9 cellular contexts compared by ENCODE assay signal in the genomic region with DNA sequence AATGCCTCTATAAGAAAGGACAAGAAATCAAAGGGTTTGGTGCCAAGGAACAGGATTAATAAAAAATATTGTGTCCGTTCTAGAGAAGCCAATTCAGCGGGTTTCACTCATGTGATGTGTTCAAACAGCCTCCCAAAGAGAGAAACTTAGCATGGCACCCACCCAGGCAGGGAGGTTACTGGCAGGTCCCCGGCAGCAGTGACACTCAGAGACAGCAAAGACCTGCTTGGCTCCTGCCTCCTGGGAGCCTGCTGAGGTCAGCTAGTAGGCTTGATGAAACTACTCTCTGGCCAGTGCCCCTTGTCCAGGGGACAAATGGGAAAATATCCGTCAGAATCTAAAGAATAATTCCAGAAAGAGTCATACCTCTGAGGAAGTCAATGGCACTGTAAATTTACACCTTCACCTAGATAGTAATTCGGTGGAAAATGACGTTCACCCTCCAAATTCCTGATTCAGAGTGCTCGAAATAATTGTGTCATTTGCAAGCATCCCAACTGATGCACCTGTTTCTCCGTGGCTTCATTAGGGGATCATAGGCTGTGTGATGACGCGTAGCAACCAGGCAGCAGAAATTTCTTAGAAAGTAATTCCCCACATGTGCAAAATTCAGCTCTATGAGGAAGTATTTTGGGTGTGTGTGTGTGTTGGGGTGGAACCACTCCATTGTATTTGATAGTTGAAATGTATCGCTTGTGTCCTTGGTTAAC.
"Had no signal": no experiment of that assay in that cellular context is flagged by ENCODE, and none has a peak within 500 bp of the region (broad histone marks: within the 10 kb centered on the region; RNA-seq: fewer than 3 reads in every experiment).

No MANE protein-coding gene starts in this region.

- H3K4me3 ChIP-seq: GM23248, GM23338, HAP-1 had no signal

- H3K9ac ChIP-seq: GM23248 had no signal

- H3K27ac ChIP-seq: GM23248 had no signal

- H3K4me1 ChIP-seq: HAP-1 had no signal

- H3K36me3 ChIP-seq: HAP-1 had no signal

- DNase-seq: GM23248, GOT3, H7, H9, HCEC 1CT, HFFc6 had no signal

- H3K4me2 ChIP-seq: GM23338 had no signal

- H2AFZ ChIP-seq: GM23248, GM23338 had no signal

- H3K9me3 ChIP-seq: HAP-1 had no signal

- ATAC-seq: GM23338, HCT116 had no signal
